In genomic region chr22:41524809-41525449, GRCh38 we compare ENCODE assay signal across 8 cellular contexts. TPM values are rescaled to one million over a fixed set of nuclear protein-coding genes. Genes with fewer than 3 reads are reported as not detected.
DNase-seq lines count a peak whose midpoint lies in the region; FAIRE-seq and TF ChIP-seq lines count a peak whose summit lies in the region.

No MANE protein-coding gene starts in this region.

- no peaks in the 10 kb centered on the region for H3K27me3 Mint-ChIP-seq in activated CD4-positive, alpha-beta T cell treated with anti-CD3 and anti-CD28 coated beads, Interleukin-2, amount 10 ng/mL, durations not matched to agents 24 days and 14 days

- DNase-seq in GM12892 (ENCODE audit: insufficient read length) (no peak), 8988T (no peak), NCI-H2171 (lab: John Stamatoyannopoulos, UW) (no peak), D341Med (ENCODE audit: low spot score) (no peak), NCI-H446 treated with DMSO at 0.1 percent for 48 hours (lab: John Stamatoyannopoulos, UW) (no peak)
- peak; percentile 90 for DNase-seq in activated CD4-positive, alpha-beta T cell treated with anti-CD3 and anti-CD28 coated beads, Interleukin-2, amount 10 ng/mL, durations not matched to agents 24 days and 14 days
- peak; percentile 36 for DNase-seq in effector CD4-positive, alpha-beta T cell
- DNase-seq in stimulated activated CD4-positive, alpha-beta T cell treated with anti-CD3 and anti-CD28 coated beads, Interleukin-15, amount 100 ng/mL, for 1 hour (ENCODE audit: low read depth in 1 of 2, low spot score in 1 of 2): peak; percentile 19 to 40

- FAIRE-seq in GM12892 (lab: Jason Lieb, UNC): no peak

- H3K4me3 Mint-ChIP-seq in activated CD4-positive, alpha-beta T cell treated with anti-CD3 and anti-CD28 coated beads, Interleukin-2, amount 10 ng/mL, durations not matched to agents 24 days and 14 days: no peak overlapping the region

- peak overlapping the region; percentile 60 for H3K27ac Mint-ChIP-seq in activated CD4-positive, alpha-beta T cell treated with anti-CD3 and anti-CD28 coated beads, Interleukin-2, amount 10 ng/mL, durations not matched to agents 24 days and 14 days

- intact Hi-C loops in activated CD4-positive, alpha-beta T cell treated with anti-CD3 and anti-CD28 coated beads, Interleukin-2, amount 10 ng/mL, durations not matched to agents 24 days and 14 days (cut with micrococcal nuclease): no loop called here

- H3K36me3 Mint-ChIP-seq in activated CD4-positive, alpha-beta T cell treated with anti-CD3 and anti-CD28 coated beads, Interleukin-2, amount 10 ng/mL, durations not matched to agents 24 days and 14 days (ENCODE audit: low read depth): peaks cover 32% of the 10 kb centered on the region

- H3K9me3 Mint-ChIP-seq in activated CD4-positive, alpha-beta T cell treated with anti-CD3 and anti-CD28 coated beads, Interleukin-2, amount 10 ng/mL, durations not matched to agents 24 days and 14 days: no peaks in the 10 kb centered on the region

- H3K4me1 Mint-ChIP-seq in activated CD4-positive, alpha-beta T cell treated with anti-CD3 and anti-CD28 coated beads, Interleukin-2, amount 10 ng/mL, durations not matched to agents 24 days and 14 days: peaks cover 10% of the 10 kb centered on the region

- TF ChIP-seq POLR2A in GM12892 (IDR thresholded peaks at IDR 0.05; ENCODE audit: low read depth, low read length): 0 out of 2 replicates have a peak, but pooled peaks have one; percentile 25

RNA-seq across cellular contexts. Expression of gene POLR3H, which starts 19.3 kb away (rescaled TPM):
- 15.2 TPM for polyA plus RNA-seq in GM12892 (2012; ENCODE audit: missing spikeins)
- 49.2 and 50.6 TPM in 2 replicates for total RNA-seq in activated CD4-positive, alpha-beta T cell treated with anti-CD3 and anti-CD28 coated beads, Interleukin-2, amount 10 ng/mL, durations not matched to agents 24 days and 14 days

RNA-seq across cellular contexts. Expression of gene CSDC2, which starts 35.9 kb away (rescaled TPM):
- 0.36 TPM for polyA plus RNA-seq in GM12892 (2012; ENCODE audit: missing spikeins)
- not detected in 2 replicates for total RNA-seq in activated CD4-positive, alpha-beta T cell treated with anti-CD3 and anti-CD28 coated beads, Interleukin-2, amount 10 ng/mL, durations not matched to agents 24 days and 14 days

RNA-seq across cellular contexts. Expression of gene ACO2, which starts 56.0 kb away (rescaled TPM):
- 66.5 TPM for polyA plus RNA-seq in GM12892 (2012; ENCODE audit: missing spikeins)
- 103 and 104 TPM in 2 replicates for total RNA-seq in activated CD4-positive, alpha-beta T cell treated with anti-CD3 and anti-CD28 coated beads, Interleukin-2, amount 10 ng/mL, durations not matched to agents 24 days and 14 days

RNA-seq across cellular contexts. Expression of gene PHF5A, which starts 56.4 kb away (rescaled TPM):
- 46.5 TPM for polyA plus RNA-seq in GM12892 (2012; ENCODE audit: missing spikeins)
- 90.3 and 98.3 TPM in 2 replicates for total RNA-seq in activated CD4-positive, alpha-beta T cell treated with anti-CD3 and anti-CD28 coated beads, Interleukin-2, amount 10 ng/mL, durations not matched to agents 24 days and 14 days

Comparison
In these comparisons a context has a peak if more than half of its experiments do, and no peak if none do; other contexts are left out.
1. DNase-seq: peak in activated CD4-positive, alpha-beta T cell treated with anti-CD3 and anti-CD28 coated beads, Interleukin-2, amount 10 ng/mL, durations not matched to agents 24 days and 14 days (single experiment), effector CD4-positive, alpha-beta T cell (single experiment) and stimulated activated CD4-positive, alpha-beta T cell treated with anti-CD3 and anti-CD28 coated beads, Interleukin-15, amount 100 ng/mL, for 1 hour (2 of 2); none in GM12892 (single experiment), 8988T (single experiment), NCI-H2171 (single experiment), D341Med (single experiment) and NCI-H446 treated with DMSO at 0.1 percent for 48 hours (single experiment).